ENCODE assay signal across 11 cellular contexts in genomic region chr2:224221455-224221913, GRCh38.
DNase-seq lines count a peak whose midpoint lies in the region; ATAC-seq and TF ChIP-seq lines count a peak whose summit lies in the region.
"Had no signal": no experiment of that assay in that cellular context is flagged by ENCODE, and none has a peak within 500 bp of the region (broad histone marks: within the 10 kb centered on the region; RNA-seq: fewer than 3 reads in every experiment).

No MANE protein-coding gene starts in this region.

- H3K4me3 ChIP-seq in HFF-Myc (replicated peaks; ENCODE audit: low read depth, low read length) = no peak overlapping the region
- H3K4me3 ChIP-seq in smooth muscle cell = no peak overlapping the region
- H3K4me3 ChIP-seq: right lobe of liver had no signal

- H4K20me1 ChIP-seq in smooth muscle cell (ENCODE audit: low read depth) = no peaks in the 10 kb centered on the region

- ATAC-seq in GM21515 (IDR thresholded peaks at IDR 0.05; ENCODE audit: unreplicated experiment) = no peak
- ATAC-seq: right lobe of liver had no signal

- 8% methylated on average over 5 of the region's 5 CpGs for WGBS in smooth muscle cell (ENCODE audit: low lambda C conversion rate)

- POLR2A ChIA-PET in GM10248 (lab: Yijun Ruan, JAX) = no interaction called here

- H3K9me3 ChIP-seq in smooth muscle cell (replicated peaks; ENCODE audit: low read depth) = no peaks in the 10 kb centered on the region
- H3K9me3 ChIP-seq: right lobe of liver had no signal

- TF ChIP-seq CTCF in HFF-Myc (IDR thresholded peaks at IDR 0.05; ENCODE audit: low read depth, low read length, missing control alignments) (no peak), smooth muscle cell (IDR thresholded peaks at IDR 0.05; ENCODE audit: borderline replicate concordance, insufficient read depth, poor library complexity, severe bottlenecking) (no peak), GM10248 (IDR thresholded peaks at IDR 0.05; ENCODE audit: control extremely low read depth, extremely low read depth, low read depth, missing control alignments) (no peak)

- no peaks in the 10 kb centered on the region for H3K79me2 ChIP-seq in smooth muscle cell (ENCODE audit: low read depth)

- H3K36me3 ChIP-seq in smooth muscle cell (ENCODE audit: low read depth) = no peaks in the 10 kb centered on the region
- H3K36me3 ChIP-seq: right lobe of liver had no signal

- H3F3A ChIP-seq in smooth muscle cell (ENCODE audit: low read depth) = peaks cover 17% of the 10 kb centered on the region

- no peak overlapping the region for H2AFZ ChIP-seq in smooth muscle cell (ENCODE audit: low read depth)

- H3K9ac ChIP-seq in smooth muscle cell (ENCODE audit: low read depth) = peak overlapping the region; percentile 26

- peak overlapping the region; percentile 73 for H3K27ac ChIP-seq in smooth muscle cell (ENCODE audit: low read depth)
- H3K27ac ChIP-seq: right lobe of liver had no signal

- CTCF ChIA-PET in GM10248 (lab: Yijun Ruan, JAX) = no interaction called here

- DNase-seq in HFF-Myc (ENCODE audit: extremely low read depth, low read depth) (peak; percentile 88), amniotic stem cell (lab: John Stamatoyannopoulos, UW) (peak; percentile 93), hepatic stellate cell (ENCODE audit: low spot score) (peak; percentile 43), smooth muscle cell (lab: John Stamatoyannopoulos, UW; ENCODE audit: unreplicated experiment) (no peak), NCI-H82 treated with DMSO at 0.1 percent for 48 hours (lab: John Stamatoyannopoulos, UW; ENCODE audit: unreplicated experiment) (no peak), GM10248 (ENCODE audit: extremely low spot score) (no peak)
- DNase-seq in central memory CD4-positive, alpha-beta T cell = no peak
- DNase-seq: amygdala, NCI-H774, right lobe of liver had no signal

- peaks cover 16% of the 10 kb centered on the region for H3K4me1 ChIP-seq in smooth muscle cell (ENCODE audit: low read depth)
- H3K4me1 ChIP-seq: right lobe of liver had no signal

- peak overlapping the region; percentile 12 for H3K4me2 ChIP-seq in smooth muscle cell

- H3K27me3 ChIP-seq in smooth muscle cell (ENCODE audit: low read depth) = no peaks in the 10 kb centered on the region
- H3K27me3 ChIP-seq: right lobe of liver had no signal

Comparison
In these comparisons a context has a peak if more than half of its experiments do, and no peak if none do; other contexts are left out.
1. DNase-seq: peak in HFF-Myc (single experiment), amniotic stem cell (single experiment) and hepatic stellate cell (single experiment); none in smooth muscle cell (single experiment), central memory CD4-positive, alpha-beta T cell (single experiment), NCI-H82 treated with DMSO at 0.1 percent for 48 hours (single experiment) and GM10248 (single experiment).